Comparison of ENCODE assay signal across 15 cellular contexts in genomic region chr2:120246546-120247300, GRCh38. TPM values are rescaled to one million over a fixed set of nuclear protein-coding genes. Genes with fewer than 3 reads are reported as not detected.
DNase-seq lines count a peak whose midpoint lies in the region; ATAC-seq, FAIRE-seq and TF ChIP-seq lines count a peak whose summit lies in the region.
"Had no signal": no experiment of that assay in that cellular context is flagged by ENCODE, and none has a peak within 500 bp of the region (broad histone marks: within the 10 kb centered on the region; RNA-seq: fewer than 3 reads in every experiment).

No MANE protein-coding gene starts in this region.

- H3K4me1 Mint-ChIP-seq in natural killer cell treated with Interleukin-12 subunit alpha and Interleukin-12 subunit beta and Interleukin-15 and Interleukin-18, amount 100 ng/mL, for 72 hours (ENCODE audit: low read depth in 2 of 2): peaks cover 4 to 20% of the 10 kb centered on the region in 2 donors
- H3K4me1 Mint-ChIP-seq in natural killer cell: peaks cover 3% of the 10 kb centered on the region in 2 donors

- no peaks in the 10 kb centered on the region for H3K9me3 ChIP-seq in thyroid gland

- peaks cover 15 to 17% of the 10 kb centered on the region in 2 donors for H3K27me3 Mint-ChIP-seq in natural killer cell treated with Interleukin-12 subunit alpha and Interleukin-12 subunit beta and Interleukin-15 and Interleukin-18, amount 100 ng/mL, for 72 hours
- H3K27me3 Mint-ChIP-seq in natural killer cell (ENCODE audit: low read depth in 2 of 2): peaks cover 7 to 13% of the 10 kb centered on the region in 2 donors

- H3K27me3 ChIP-seq in thyroid gland: no peaks in the 10 kb centered on the region
- H3K27me3 ChIP-seq: Peyer's patch had no signal

- TF ChIP-seq CTCF in natural killer cell (IDR thresholded peaks at IDR 0.05) (no peak), epithelial cell of esophagus (IDR thresholded peaks at IDR 0.05; ENCODE audit: insufficient read depth, low read depth, low read length, missing control alignments) (no peak), thyroid gland (IDR thresholded peaks at IDR 0.05) (no peak)

- H3K9me3 Mint-ChIP-seq in natural killer cell treated with Interleukin-12 subunit alpha and Interleukin-12 subunit beta and Interleukin-15 and Interleukin-18, amount 100 ng/mL, for 72 hours: peaks cover 8% of the 10 kb centered on the region
- no peaks in the 10 kb centered on the region for H3K9me3 Mint-ChIP-seq in natural killer cell

- DNase-seq in natural killer cell treated with Interleukin-12 subunit alpha and Interleukin-12 subunit beta and Interleukin-15 and Interleukin-18, amount 100 ng/mL, for 72 hours (ENCODE audit: low spot score): peak; percentile 3
- no peak for DNase-seq in natural killer cell
- peak; percentile 88 for DNase-seq in NCI-H2171 treated with DMSO at 0.1 percent for 48 hours (lab: John Stamatoyannopoulos, UW)
- DNase-seq in epithelial cell of esophagus (ENCODE audit: low read depth): peak; percentile 83
- DNase-seq in urothelium cell line (ENCODE audit: low spot score): no peak
- no peak for DNase-seq in midbrain (lab: John Stamatoyannopoulos, UW)
- no peak for DNase-seq in NK-92 treated with Interleukin-12 subunit alpha and Interleukin-12 subunit beta, amount 100 ng/mL, for 24 hours (lab: John Stamatoyannopoulos, UW)
- DNase-seq in thyroid gland: no peak
- DNase-seq: activated CD4-positive, alpha-beta T cell treated with anti-CD3 and anti-CD28 coated beads, Interleukin-2, amount 10 ng/mL, durations not matched to agents 7 days and 5 days; GDM1; stimulated activated CD4-positive, alpha-beta T cell treated with anti-CD3 and anti-CD28 coated beads, Interleukin-2, amount 100 ng/mL, for 48 hours had no signal

- no peaks in the 10 kb centered on the region for H3K36me3 ChIP-seq in thyroid gland
- H3K36me3 ChIP-seq: Peyer's patch had no signal

- no peak for ATAC-seq in natural killer cell treated with Interleukin-12 subunit alpha and Interleukin-12 subunit beta and Interleukin-15 and Interleukin-18, amount 100 ng/mL, for 72 hours
- ATAC-seq in natural killer cell: no peak
- ATAC-seq: stimulated activated memory B cell treated with anti-CD40 and anti-IgM and Interleukin-4, amounts not matched to agents 10 μg/mL and 1 μg/mL and 100 μg/mL, for 72 hours had no signal

- peaks cover 0 to under 1% of the 10 kb centered on the region in 2 donors for H3K4me1 ChIP-seq in thyroid gland

- TF ChIP-seq POLR2A in thyroid gland (IDR thresholded peaks at IDR 0.05): no peak

- no peak overlapping the region for H3K27ac ChIP-seq in thyroid gland

- no peaks in the 10 kb centered on the region for H3K36me3 Mint-ChIP-seq in natural killer cell treated with Interleukin-12 subunit alpha and Interleukin-12 subunit beta and Interleukin-15 and Interleukin-18, amount 100 ng/mL, for 72 hours
- H3K36me3 Mint-ChIP-seq in natural killer cell: no peaks in the 10 kb centered on the region
- H3K36me3 Mint-ChIP-seq: stimulated activated memory B cell treated with anti-CD40 and anti-IgM and Interleukin-4, amounts not matched to agents 10 μg/mL and 1 μg/mL and 100 μg/mL, for 72 hours had no signal

- 86 to 88% methylated on average over 20 of the region's 20 CpGs for WGBS in thyroid gland, 2 donors

- intact Hi-C loops in natural killer cell (cut with micrococcal nuclease) (no loop called here), thyroid gland (cut with DNase I) (no loop called here)

- H3K4me3 ChIP-seq in epithelial cell of esophagus (ENCODE audit: low read length) (no peak overlapping the region), thyroid gland (replicated peaks in 1 of 3) (no peak overlapping the region)
- H3K4me3 ChIP-seq: Peyer's patch had no signal

- H3K27ac Mint-ChIP-seq in natural killer cell treated with Interleukin-12 subunit alpha and Interleukin-12 subunit beta and Interleukin-15 and Interleukin-18, amount 100 ng/mL, for 72 hours: no peak overlapping the region
- no peak overlapping the region for H3K27ac Mint-ChIP-seq in natural killer cell
- H3K27ac Mint-ChIP-seq: activated CD4-positive, alpha-beta T cell treated with anti-CD3 and anti-CD28 coated beads, Interleukin-2, amount 10 ng/mL, durations not matched to agents 7 days and 5 days; activated T-helper 2 cell treated with anti-CD3 and anti-CD28 coated beads, Interferon-gamma antibody, Interleukin-2, Interleukin-4, amounts not matched to agents 10 μg/mL and 5 μg/mL and 100 μg/mL, durations not matched to agents 14 hours and 24 hours and 36 hours; stimulated activated memory B cell treated with anti-CD40 and anti-IgM and Interleukin-4, amounts not matched to agents 10 μg/mL and 1 μg/mL and 100 μg/mL, for 72 hours had no signal

- FAIRE-seq in urothelium cell line (lab: Jason Lieb, UNC): peak; percentile 9
- FAIRE-seq: GM18507 had no signal

- H3K4me3 Mint-ChIP-seq in natural killer cell treated with Interleukin-12 subunit alpha and Interleukin-12 subunit beta and Interleukin-15 and Interleukin-18, amount 100 ng/mL, for 72 hours: no peak overlapping the region
- no peak overlapping the region for H3K4me3 Mint-ChIP-seq in natural killer cell
- H3K4me3 Mint-ChIP-seq: activated CD4-positive, alpha-beta T cell treated with anti-CD3 and anti-CD28 coated beads, Interleukin-2, amount 10 ng/mL, durations not matched to agents 7 days and 5 days; stimulated activated memory B cell treated with anti-CD40 and anti-IgM and Interleukin-4, amounts not matched to agents 10 μg/mL and 1 μg/mL and 100 μg/mL, for 72 hours had no signal

RNA-seq across cellular contexts. Expression of gene RALB, which starts 5.9 kb away (rescaled TPM):
- 10 to 100 TPM; 40.1 to 43.2 TPM for total RNA-seq in natural killer cell treated with Interleukin-12 subunit alpha and Interleukin-12 subunit beta and Interleukin-15 and Interleukin-18, amount 100 ng/mL, for 72 hours
- total RNA-seq in natural killer cell (10 to 100 TPM; 21.0 to 25.9 (median 25.4) TPM), thyroid gland (10 to 100 TPM; 39.7 to 64.2 (median 45.4) TPM)

RNA-seq across cellular contexts. Expression of gene TMEM185B, which starts 23.5 kb away (rescaled TPM):
- 10 to 100 TPM; 27.9 to 33.0 TPM for total RNA-seq in natural killer cell treated with Interleukin-12 subunit alpha and Interleukin-12 subunit beta and Interleukin-15 and Interleukin-18, amount 100 ng/mL, for 72 hours
- total RNA-seq in natural killer cell (10 to 100 TPM; 19.9 to 25.2 (median 19.9) TPM), thyroid gland (10 to 100 TPM; 35.9 to 47.9 (median 44.6) TPM)

Comparison
In these comparisons a context has a peak if more than half of its experiments do, and no peak if none do; other contexts are left out.
1. DNase-seq: peak in natural killer cell treated with Interleukin-12 subunit alpha and Interleukin-12 subunit beta and Interleukin-15 and Interleukin-18, amount 100 ng/mL, for 72 hours (single experiment), NCI-H2171 treated with DMSO at 0.1 percent for 48 hours (single experiment) and epithelial cell of esophagus (single experiment); none in natural killer cell (single experiment), urothelium cell line (single experiment), midbrain (single experiment), NK-92 treated with Interleukin-12 subunit alpha and Interleukin-12 subunit beta, amount 100 ng/mL, for 24 hours (single experiment) and thyroid gland (0 of 2).